ENCODE assay signal across 19 cellular contexts in the genomic region with DNA sequence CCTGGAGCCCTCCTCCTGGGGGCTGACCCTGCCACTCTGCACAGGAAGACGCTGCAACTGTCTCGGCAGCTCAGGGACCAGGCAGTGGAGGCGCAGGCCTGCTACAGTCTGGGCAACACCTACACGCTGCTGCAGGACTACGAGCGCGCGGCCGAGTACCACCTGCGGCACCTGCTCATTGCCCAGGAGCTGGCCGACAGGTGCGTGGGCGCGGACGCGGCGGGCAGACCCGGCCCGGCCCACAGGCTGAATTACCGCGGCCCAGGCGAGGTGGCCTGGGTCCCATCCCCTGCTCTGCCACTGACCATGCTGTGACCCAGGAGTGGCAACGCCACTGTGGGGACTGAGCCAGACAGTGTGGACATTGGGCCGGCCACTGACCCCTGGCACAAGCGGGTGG. TPM values are rescaled to one million over a fixed set of nuclear protein-coding genes. Genes with fewer than 3 reads are reported as not detected.
"Had no signal": no experiment of that assay in that cellular context is flagged by ENCODE, and none has a peak within 500 bp of the region (broad histone marks: within the 10 kb centered on the region; RNA-seq: fewer than 3 reads in every experiment).

No MANE protein-coding gene starts in this region.

- H3K9ac ChIP-seq: KMS-11 had no signal

- H3K36me3 Mint-ChIP-seq: activated CD4-positive, alpha-beta memory T cell treated with anti-CD3 and anti-CD28 coated beads for 36 hours; activated naive CD8-positive, alpha-beta T cell treated with anti-CD3 and anti-CD28 coated beads for 36 hours had no signal

- H3K4me3 Mint-ChIP-seq: activated CD4-positive, alpha-beta memory T cell treated with anti-CD3 and anti-CD28 coated beads for 36 hours; activated CD4-positive, alpha-beta T cell treated with anti-CD3 and anti-CD28 coated beads, Interleukin-2, amount 10 ng/mL, durations not matched to agents 7 days and 5 days; activated naive CD4-positive, alpha-beta T cell treated with anti-CD3 and anti-CD28 coated beads for 36 hours; activated naive CD8-positive, alpha-beta T cell treated with anti-CD3 and anti-CD28 coated beads for 36 hours; activated T-helper 17 cell treated with anti-CD3 and anti-CD28 coated beads, Interleukin-2, amount 50 U/mL, for 72 hours; central memory CD8-positive, alpha-beta T cell; T-helper 1 cell treated with Interleukin-12 subunit alpha and Interleukin-12 subunit beta and Interleukin-4 antibody, amounts not matched to agents 30 μg/mL and 1 μg/mL, for 36 hours had no signal

- H3K4me3 ChIP-seq: MG63 had no signal

- H3K27ac ChIP-seq: KMS-11 had no signal

- H3K27ac Mint-ChIP-seq: activated CD4-positive, alpha-beta memory T cell treated with anti-CD3 and anti-CD28 coated beads for 36 hours; activated CD4-positive, alpha-beta T cell treated with anti-CD3 and anti-CD28 coated beads, Interleukin-2, amount 10 ng/mL, durations not matched to agents 7 days and 5 days; activated naive CD4-positive, alpha-beta T cell treated with anti-CD3 and anti-CD28 coated beads for 36 hours; activated naive CD8-positive, alpha-beta T cell treated with anti-CD3 and anti-CD28 coated beads for 36 hours; activated T-helper 17 cell treated with anti-CD3 and anti-CD28 coated beads, Interleukin-2, amount 50 U/mL, for 72 hours; T-helper 1 cell treated with Interleukin-12 subunit alpha and Interleukin-12 subunit beta and Interleukin-4 antibody, amounts not matched to agents 30 μg/mL and 1 μg/mL, for 36 hours had no signal

- H3K4me2 ChIP-seq: KMS-11 had no signal

- H3K9me3 ChIP-seq: MG63 had no signal

- H3K4me1 Mint-ChIP-seq: activated naive CD8-positive, alpha-beta T cell treated with anti-CD3 and anti-CD28 coated beads for 36 hours; activated T-helper 17 cell treated with anti-CD3 and anti-CD28 coated beads, Interleukin-2, amount 50 U/mL, for 72 hours; central memory CD8-positive, alpha-beta T cell had no signal

- H3K27me3 Mint-ChIP-seq: activated CD4-positive, alpha-beta memory T cell treated with anti-CD3 and anti-CD28 coated beads for 36 hours; activated CD4-positive, alpha-beta T cell treated with anti-CD3 and anti-CD28 coated beads, Interleukin-2, amount 10 ng/mL, durations not matched to agents 7 days and 5 days; activated naive CD8-positive, alpha-beta T cell treated with anti-CD3 and anti-CD28 coated beads for 36 hours; activated T-helper 17 cell treated with anti-CD3 and anti-CD28 coated beads, Interleukin-2, amount 50 U/mL, for 72 hours; central memory CD8-positive, alpha-beta T cell had no signal

- DNase-seq: activated CD4-positive, CD25-positive, alpha-beta regulatory T cell; activated gamma-delta T cell; activated naive CD4-positive, alpha-beta T cell treated with anti-CD3 and anti-CD28 coated beads for 36 hours; activated T-cell treated with anti-CD3 and anti-CD28 coated beads for 4 hours; MG63; NCI-H1092 treated with DMSO at 0.1 percent for 48 hours; NCI-H1436; NCI-H1694 treated with DMSO at 0.1 percent for 48 hours; NCI-H2029 treated with DMSO at 0.1 percent for 48 hours; SHP77 treated with DMSO at 0.1 percent for 48 hours had no signal

- H3K9me3 Mint-ChIP-seq: activated CD4-positive, alpha-beta memory T cell treated with anti-CD3 and anti-CD28 coated beads for 36 hours; activated CD4-positive, alpha-beta T cell treated with anti-CD3 and anti-CD28 coated beads, Interleukin-2, amount 10 ng/mL, durations not matched to agents 7 days and 5 days; activated naive CD4-positive, alpha-beta T cell treated with anti-CD3 and anti-CD28 coated beads for 36 hours; activated naive CD8-positive, alpha-beta T cell treated with anti-CD3 and anti-CD28 coated beads for 36 hours; activated T-helper 17 cell treated with anti-CD3 and anti-CD28 coated beads, Interleukin-2, amount 50 U/mL, for 72 hours; central memory CD8-positive, alpha-beta T cell; T-helper 1 cell treated with Interleukin-12 subunit alpha and Interleukin-12 subunit beta and Interleukin-4 antibody, amounts not matched to agents 30 μg/mL and 1 μg/mL, for 36 hours had no signal

- H3K27me3 ChIP-seq: MG63 had no signal

RNA-seq across cellular contexts. Expression of a gene that starts 34.6 kb away (rescaled TPM):
- total RNA-seq: activated CD4-positive, alpha-beta memory T cell treated with anti-CD3 and anti-CD28 coated beads for 36 hours; activated CD4-positive, alpha-beta T cell treated with anti-CD3 and anti-CD28 coated beads, Interleukin-2, amount 10 ng/mL, durations not matched to agents 7 days and 5 days; activated CD8-positive, alpha-beta memory T cell treated with anti-CD3 and anti-CD28 coated beads for 36 hours; activated naive CD4-positive, alpha-beta T cell treated with anti-CD3 and anti-CD28 coated beads for 36 hours; activated naive CD8-positive, alpha-beta T cell treated with anti-CD3 and anti-CD28 coated beads for 36 hours; SK-MEL-5 had no signal

RNA-seq across cellular contexts. Expression of a gene that starts 35.0 kb away (rescaled TPM):
- total RNA-seq: SK-MEL-5 had no signal
